Comparison of ENCODE assay signal across 8 cellular contexts in genomic region chr2:102226612-102227351, GRCh38. TPM values are rescaled to one million over a fixed set of nuclear protein-coding genes. Genes with fewer than 3 reads are reported as not detected.
A peak's percentile ranks its signal among the peaks of the same experiment; 100 is the strongest.
DNase-seq lines count a peak whose midpoint lies in the region; ATAC-seq and TF ChIP-seq lines count a peak whose summit lies in the region.

No MANE protein-coding gene starts in this region.

- H3K9me3 Mint-ChIP-seq in dendritic cell treated with granulocyte-macrophage colony-stimulating factor and Interleukin-4, amounts not matched to agents 40 ng/mL and 50 ng/mL, for 4 days: no peaks in the 10 kb centered on the region

- POLR2A ChIA-PET in AG04450 (lab: Yijun Ruan, JAX): no interaction called here

- DNase-seq in AG04450 (ENCODE audit: low read depth, low spot score) (no peak), NCI-H460 (ENCODE audit: extremely low read depth, low read depth) (peak; percentile 38), erythroblast (lab: John Stamatoyannopoulos, UW) (no peak), NOMO-1 treated with dmso at 0.1 percent for 144 hours (lab: John Stamatoyannopoulos, UW; ENCODE audit: unreplicated experiment) (no peak), NCI-H187 treated with DMSO at 0.1 percent for 48 hours (lab: John Stamatoyannopoulos, UW) (no peak)

- H3K36me3 ChIP-seq in muscle layer of duodenum (ENCODE audit: control insufficient read depth in 1 of 2, insufficient read depth in 2 of 2, low read length in 2 of 2): no peaks in the 10 kb centered on the region

- no peaks in the 10 kb centered on the region for H3K9me3 ChIP-seq in AG04450 (ENCODE audit: control insufficient read depth, insufficient read depth, low read length)
- H3K9me3 ChIP-seq in muscle layer of duodenum (ENCODE audit: control insufficient read depth in 1 of 2, low read length in 2 of 2): no peaks in the 10 kb centered on the region

- CTCF ChIA-PET in AG04450 (lab: Charles Lee): interaction anchor here (0.9 to 1.4 kb wide), 2 partner anchors 39 to 206 kb away, joined by 3 read pairs; no protein-coding TSS in a partner anchor

- peak overlapping the region; percentile 13 for H3K4me3 Mint-ChIP-seq in dendritic cell treated with granulocyte-macrophage colony-stimulating factor and Interleukin-4, amounts not matched to agents 40 ng/mL and 50 ng/mL, for 4 days

- peaks cover 93% of the 10 kb centered on the region for H3K4me1 Mint-ChIP-seq in dendritic cell treated with granulocyte-macrophage colony-stimulating factor and Interleukin-4, amounts not matched to agents 40 ng/mL and 50 ng/mL, for 4 days (ENCODE audit: low read depth)

- no peak for TF ChIP-seq CTCF in AG04450 (IDR thresholded peaks at IDR 0.05; ENCODE audit: low read depth, low read length)

- intact Hi-C loops in dendritic cell treated with granulocyte-macrophage colony-stimulating factor and Interleukin-4, amounts not matched to agents 40 ng/mL and 50 ng/mL, for 4 days (cut with micrococcal nuclease): no loop called here

- H3K4me3 ChIP-seq in AG04450 (ENCODE audit: low read depth, low read length): no peak overlapping the region
- no peak overlapping the region for H3K4me3 ChIP-seq in muscle layer of duodenum (ENCODE audit: low read depth in 1 of 2, low read length in 2 of 2)

- H3K36me3 Mint-ChIP-seq in dendritic cell treated with granulocyte-macrophage colony-stimulating factor and Interleukin-4, amounts not matched to agents 40 ng/mL and 50 ng/mL, for 4 days (ENCODE audit: low read depth): peaks cover 8% of the 10 kb centered on the region

- no peaks in the 10 kb centered on the region for H3K27me3 Mint-ChIP-seq in dendritic cell treated with granulocyte-macrophage colony-stimulating factor and Interleukin-4, amounts not matched to agents 40 ng/mL and 50 ng/mL, for 4 days

- no peak for TF ChIP-seq POLR2A in erythroblast (IDR thresholded peaks at IDR 0.05; ENCODE audit: low read length)

- peak overlapping the region; percentile 96 for H3K27ac ChIP-seq in AG04450 (ENCODE audit: low read depth, low read length)
- H3K27ac ChIP-seq in muscle layer of duodenum (ENCODE audit: low read length): peak overlapping the region; percentile 95

- no peaks in the 10 kb centered on the region for H3K27me3 ChIP-seq in AG04450 (ENCODE audit: control insufficient read depth, insufficient read depth, low read length)
- no peaks in the 10 kb centered on the region for H3K27me3 ChIP-seq in muscle layer of duodenum (ENCODE audit: low read depth, low read length)

- H3K27ac Mint-ChIP-seq in dendritic cell treated with granulocyte-macrophage colony-stimulating factor and Interleukin-4, amounts not matched to agents 40 ng/mL and 50 ng/mL, for 4 days: peak overlapping the region; percentile 90

- peaks cover 12 to 18% of the 10 kb centered on the region in 2 donors for H3K4me1 ChIP-seq in muscle layer of duodenum (ENCODE audit: control insufficient read depth in 1 of 2, insufficient read depth in 2 of 2, low read length in 2 of 2)

- ATAC-seq in HG03175 (IDR thresholded peaks at IDR 0.05; ENCODE audit: unreplicated experiment): no peak

RNA-seq across cellular contexts. Expression of gene IL1RL2, which starts 40.0 kb away (rescaled TPM):
- 0.37 and 0.72 TPM in 2 replicates for polyA plus RNA-seq in AG04450 (2011; rRNA removed)
- polyA minus RNA-seq in AG04450 (2011; rRNA and poly(A)+ RNA removed): 0.32 and 0.83 TPM in 2 replicates
- total RNA-seq in NCI-H460 (2014; rRNA removed; shearing (Covaris generic)): not detected in 2 replicates
- polyA plus RNA-seq in NCI-H460 (2014; cell fraction: nucleus; rRNA removed): not detected in 2 replicates
